In the genomic region with DNA sequence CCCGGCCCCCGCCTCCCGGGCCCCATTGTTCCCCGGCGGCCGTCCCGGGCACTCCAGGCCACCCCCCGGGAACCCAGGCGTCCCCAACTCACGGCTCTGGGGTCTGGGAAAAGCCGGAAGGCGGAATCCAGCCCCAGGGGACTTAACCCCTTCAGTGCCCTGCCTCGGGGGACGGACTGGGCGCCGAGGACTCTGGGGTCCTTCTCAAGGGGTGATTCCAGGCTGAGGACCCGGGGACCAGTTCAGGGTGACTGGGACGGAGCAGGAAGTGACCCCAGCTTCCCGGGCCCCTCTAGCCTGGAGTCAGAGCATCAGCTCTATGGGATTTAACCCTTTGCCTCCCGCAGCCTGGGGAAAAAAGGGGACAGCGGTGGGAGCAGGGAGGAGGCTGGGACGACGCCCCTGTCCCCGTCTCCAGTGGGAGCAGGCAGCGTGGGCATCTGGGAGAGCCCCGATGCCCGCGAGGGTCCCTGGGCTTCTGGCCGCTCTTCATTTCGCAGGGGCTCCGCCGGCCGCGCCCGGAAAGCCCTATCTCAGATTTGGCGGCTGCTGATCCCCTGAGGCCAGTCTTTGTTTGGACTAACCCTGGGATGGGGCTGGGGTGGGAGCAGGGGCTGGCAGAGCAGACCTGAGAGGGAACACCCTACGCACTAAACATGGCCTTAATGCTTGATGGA, we compare ENCODE assay signal across 1 cellular context.
TF ChIP-seq lines count a peak whose summit lies in the region.

ZNF629 (minus strand) TSS at position 270 of the 677 bp plus-strand sequence. CDS start 2,723 bp downstream, outside the sequence.

TF ChIP-seq in K562, 482 proteins besides CTCF, POLR2A, EP300 and RAD21 (continued from another document and continues in another):
- TF ChIP-seq SNIP1 (IDR thresholded peaks at IDR 0.05; ENCODE audit: low read depth) = peak; percentile 88
- TF ChIP-seq CXXC5 (CRISPR knock-in tag; IDR thresholded peaks at IDR 0.05) = peak; percentile 49
- no peak; the same call in 1 of the 2 replicates for TF ChIP-seq BRD4 (IDR thresholded peaks at IDR 0.05)
- TF ChIP-seq EZH2 (IDR thresholded peaks at IDR 0.05; ENCODE audit: borderline replicate concordance, low read depth, low read length) = no peak
- peak; percentile 88 for TF ChIP-seq TAF7 (tag; IDR thresholded peaks at IDR 0.05)
- TF ChIP-seq ZKSCAN1 (IDR thresholded peaks at IDR 0.05; ENCODE audit: low read depth, low read length) = no peak
- peak; percentile 80 for TF ChIP-seq GATAD2A (IDR thresholded peaks at IDR 0.05)
- TF ChIP-seq SETDB1 (IDR thresholded peaks at IDR 0.05; ENCODE audit: low read length) = no peak
- TF ChIP-seq, protein P1, sequence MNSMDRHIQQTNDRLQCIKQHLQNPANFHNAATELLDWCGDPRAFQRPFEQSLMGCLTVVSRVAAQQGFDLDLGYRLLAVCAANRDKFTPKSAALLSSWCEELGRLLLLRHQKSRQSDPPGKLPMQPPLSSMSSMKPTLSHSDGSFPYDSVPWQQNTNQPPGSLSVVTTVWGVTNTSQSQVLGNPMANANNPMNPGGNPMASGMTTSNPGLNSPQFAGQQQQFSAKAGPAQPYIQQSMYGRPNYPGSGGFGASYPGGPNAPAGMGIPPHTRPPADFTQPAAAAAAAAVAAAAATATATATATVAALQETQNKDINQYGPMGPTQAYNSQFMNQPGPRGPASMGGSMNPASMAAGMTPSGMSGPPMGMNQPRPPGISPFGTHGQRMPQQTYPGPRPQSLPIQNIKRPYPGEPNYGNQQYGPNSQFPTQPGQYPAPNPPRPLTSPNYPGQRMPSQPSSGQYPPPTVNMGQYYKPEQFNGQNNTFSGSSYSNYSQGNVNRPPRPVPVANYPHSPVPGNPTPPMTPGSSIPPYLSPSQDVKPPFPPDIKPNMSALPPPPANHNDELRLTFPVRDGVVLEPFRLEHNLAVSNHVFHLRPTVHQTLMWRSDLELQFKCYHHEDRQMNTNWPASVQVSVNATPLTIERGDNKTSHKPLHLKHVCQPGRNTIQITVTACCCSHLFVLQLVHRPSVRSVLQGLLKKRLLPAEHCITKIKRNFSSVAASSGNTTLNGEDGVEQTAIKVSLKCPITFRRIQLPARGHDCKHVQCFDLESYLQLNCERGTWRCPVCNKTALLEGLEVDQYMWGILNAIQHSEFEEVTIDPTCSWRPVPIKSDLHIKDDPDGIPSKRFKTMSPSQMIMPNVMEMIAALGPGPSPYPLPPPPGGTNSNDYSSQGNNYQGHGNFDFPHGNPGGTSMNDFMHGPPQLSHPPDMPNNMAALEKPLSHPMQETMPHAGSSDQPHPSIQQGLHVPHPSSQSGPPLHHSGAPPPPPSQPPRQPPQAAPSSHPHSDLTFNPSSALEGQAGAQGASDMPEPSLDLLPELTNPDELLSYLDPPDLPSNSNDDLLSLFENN (IDR thresholded peaks at IDR 0.05; ENCODE audit: low read depth in 2 of 2, low read length in 2 of 2) = no peak
- peak; percentile 57 for TF ChIP-seq TBP (optimal IDR thresholded peaks at IDR 0.05; ENCODE audit: low read depth, low read length)
- peak; percentile 68 for TF ChIP-seq E2F8 (IDR thresholded peaks at IDR 0.05; ENCODE audit: low read depth, partially characterized antibody)
- peak in 1 of 3 experiments; percentile 19 for TF ChIP-seq YY1 (IDR thresholded peaks at IDR 0.05; ENCODE audit: borderline replicate concordance in 1 of 3, control insufficient read depth in 1 of 3, extremely low read depth in 1 of 3, insufficient read depth in 3 of 3, insufficient read length in 1 of 3, insufficient replicate concordance in 2 of 3, low read depth in 1 of 3, low read length in 2 of 3)
- TF ChIP-seq, protein P2, sequence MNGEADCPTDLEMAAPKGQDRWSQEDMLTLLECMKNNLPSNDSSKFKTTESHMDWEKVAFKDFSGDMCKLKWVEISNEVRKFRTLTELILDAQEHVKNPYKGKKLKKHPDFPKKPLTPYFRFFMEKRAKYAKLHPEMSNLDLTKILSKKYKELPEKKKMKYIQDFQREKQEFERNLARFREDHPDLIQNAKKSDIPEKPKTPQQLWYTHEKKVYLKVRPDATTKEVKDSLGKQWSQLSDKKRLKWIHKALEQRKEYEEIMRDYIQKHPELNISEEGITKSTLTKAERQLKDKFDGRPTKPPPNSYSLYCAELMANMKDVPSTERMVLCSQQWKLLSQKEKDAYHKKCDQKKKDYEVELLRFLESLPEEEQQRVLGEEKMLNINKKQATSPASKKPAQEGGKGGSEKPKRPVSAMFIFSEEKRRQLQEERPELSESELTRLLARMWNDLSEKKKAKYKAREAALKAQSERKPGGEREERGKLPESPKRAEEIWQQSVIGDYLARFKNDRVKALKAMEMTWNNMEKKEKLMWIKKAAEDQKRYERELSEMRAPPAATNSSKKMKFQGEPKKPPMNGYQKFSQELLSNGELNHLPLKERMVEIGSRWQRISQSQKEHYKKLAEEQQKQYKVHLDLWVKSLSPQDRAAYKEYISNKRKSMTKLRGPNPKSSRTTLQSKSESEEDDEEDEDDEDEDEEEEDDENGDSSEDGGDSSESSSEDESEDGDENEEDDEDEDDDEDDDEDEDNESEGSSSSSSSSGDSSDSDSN (IDR thresholded peaks at IDR 0.05; ENCODE audit: borderline replicate concordance in 1 of 2, low read depth in 2 of 2, low read length in 2 of 2) = 0 out of 4 replicates have a peak, but pooled peaks of 1 of the 2 experiments have one; percentile 9
- no peak; the same call in 1 of the 2 replicates for TF ChIP-seq GATAD2B (IDR thresholded peaks at IDR 0.05; ENCODE audit: borderline replicate concordance)
- 0 out of 2 replicates have a peak, but pooled peaks have one; percentile 28 for TF ChIP-seq ZNF609 (CRISPR knock-in tag; IDR thresholded peaks at IDR 0.05; ENCODE audit: borderline replicate concordance)
- TF ChIP-seq MCM3 (IDR thresholded peaks at IDR 0.05) = no peak
- no peak for TF ChIP-seq ZFP1 (CRISPR knock-in tag; IDR thresholded peaks at IDR 0.05)
- 0 out of 2 replicates have a peak, but pooled peaks have one; percentile 21 for TF ChIP-seq ZC3H4 (CRISPR knock-in tag; IDR thresholded peaks at IDR 0.05; ENCODE audit: borderline replicate concordance)
- TF ChIP-seq ZNF589 (CRISPR knock-in tag; IDR thresholded peaks at IDR 0.05; ENCODE audit: low read depth) = 0 out of 2 replicates have a peak, but pooled peaks have one; percentile 40
- TF ChIP-seq ZBTB26 (CRISPR knock-in tag; IDR thresholded peaks at IDR 0.05) = no peak
- no peak; the same call in 1 of the 2 replicates for TF ChIP-seq ZNF197 (CRISPR knock-in tag; IDR thresholded peaks at IDR 0.05; ENCODE audit: low read depth)
- TF ChIP-seq ESRRA (IDR thresholded peaks at IDR 0.05; ENCODE audit: borderline replicate concordance, low read depth) = peak; percentile 75
- TF ChIP-seq, protein P3, sequence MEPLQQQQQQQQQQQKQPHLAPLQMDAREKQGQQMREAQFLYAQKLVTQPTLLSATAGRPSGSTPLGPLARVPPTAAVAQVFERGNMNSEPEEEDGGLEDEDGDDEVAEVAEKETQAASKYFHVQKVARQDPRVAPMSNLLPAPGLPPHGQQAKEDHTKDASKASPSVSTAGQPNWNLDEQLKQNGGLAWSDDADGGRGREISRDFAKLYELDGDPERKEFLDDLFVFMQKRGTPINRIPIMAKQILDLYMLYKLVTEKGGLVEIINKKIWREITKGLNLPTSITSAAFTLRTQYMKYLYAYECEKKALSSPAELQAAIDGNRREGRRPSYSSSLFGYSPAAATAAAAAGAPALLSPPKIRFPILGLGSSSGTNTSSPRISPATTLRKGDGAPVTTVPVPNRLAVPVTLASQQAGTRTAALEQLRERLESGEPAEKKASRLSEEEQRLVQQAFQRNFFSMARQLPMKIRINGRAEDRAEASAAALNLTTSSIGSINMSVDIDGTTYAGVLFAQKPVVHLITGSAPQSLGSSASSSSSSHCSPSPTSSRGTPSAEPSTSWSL (CRISPR knock-in tag; IDR thresholded peaks at IDR 0.05; ENCODE audit: borderline replicate concordance) = no peak
- TF ChIP-seq LCOR (CRISPR knock-in tag; IDR thresholded peaks at IDR 0.05) = peak; percentile 47; the same call in 1 of the 2 replicates
- TF ChIP-seq ETV5 (CRISPR knock-in tag; IDR thresholded peaks at IDR 0.05; ENCODE audit: low read depth) = peak; percentile 66; the same call in 1 of the 2 replicates
- TF ChIP-seq ZBTB17 (CRISPR knock-in tag; IDR thresholded peaks at IDR 0.05) = 0 out of 2 replicates have a peak, but pooled peaks have one; percentile 52
- TF ChIP-seq L3MBTL2 (IDR thresholded peaks at IDR 0.05) = peak; percentile 39
- TF ChIP-seq, protein P4, sequence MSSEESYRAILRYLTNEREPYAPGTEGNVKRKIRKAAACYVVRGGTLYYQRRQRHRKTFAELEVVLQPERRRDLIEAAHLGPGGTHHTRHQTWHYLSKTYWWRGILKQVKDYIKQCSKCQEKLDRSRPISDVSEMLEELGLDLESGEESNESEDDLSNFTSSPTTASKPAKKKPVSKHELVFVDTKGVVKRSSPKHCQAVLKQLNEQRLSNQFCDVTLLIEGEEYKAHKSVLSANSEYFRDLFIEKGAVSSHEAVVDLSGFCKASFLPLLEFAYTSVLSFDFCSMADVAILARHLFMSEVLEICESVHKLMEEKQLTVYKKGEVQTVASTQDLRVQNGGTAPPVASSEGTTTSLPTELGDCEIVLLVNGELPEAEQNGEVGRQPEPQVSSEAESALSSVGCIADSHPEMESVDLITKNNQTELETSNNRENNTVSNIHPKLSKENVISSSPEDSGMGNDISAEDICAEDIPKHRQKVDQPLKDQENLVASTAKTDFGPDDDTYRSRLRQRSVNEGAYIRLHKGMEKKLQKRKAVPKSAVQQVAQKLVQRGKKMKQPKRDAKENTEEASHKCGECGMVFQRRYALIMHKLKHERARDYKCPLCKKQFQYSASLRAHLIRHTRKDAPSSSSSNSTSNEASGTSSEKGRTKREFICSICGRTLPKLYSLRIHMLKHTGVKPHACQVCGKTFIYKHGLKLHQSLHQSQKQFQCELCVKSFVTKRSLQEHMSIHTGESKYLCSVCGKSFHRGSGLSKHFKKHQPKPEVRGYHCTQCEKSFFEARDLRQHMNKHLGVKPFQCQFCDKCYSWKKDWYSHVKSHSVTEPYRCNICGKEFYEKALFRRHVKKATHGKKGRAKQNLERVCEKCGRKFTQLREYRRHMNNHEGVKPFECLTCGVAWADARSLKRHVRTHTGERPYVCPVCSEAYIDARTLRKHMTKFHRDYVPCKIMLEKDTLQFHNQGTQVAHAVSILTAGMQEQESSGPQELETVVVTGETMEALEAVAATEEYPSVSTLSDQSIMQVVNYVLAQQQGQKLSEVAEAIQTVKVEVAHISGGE (CRISPR knock-in tag; IDR thresholded peaks at IDR 0.05) = peak in 2 of 3 experiments; percentile 65 to 92; a peak in 5 of 6 replicates
- 0 out of 2 replicates have a peak, but pooled peaks have one; percentile 21 for TF ChIP-seq ZFPM2 (CRISPR knock-in tag; IDR thresholded peaks at IDR 0.05)
- TF ChIP-seq ID3 (CRISPR knock-in tag; IDR thresholded peaks at IDR 0.05) = no peak
- TF ChIP-seq ID3 (tag; IDR thresholded peaks at IDR 0.05) = 0 out of 2 replicates have a peak, but pooled peaks have one; percentile 59
- peak; percentile 52; the same call in 1 of the 2 replicates for TF ChIP-seq SUPT5H (IDR thresholded peaks at IDR 0.05)
